20 cellular contexts compared by ENCODE assay signal in genomic region chr1:21680381-21680780, GRCh38. TPM values are rescaled to one million over a fixed set of nuclear protein-coding genes. Genes with fewer than 3 reads are reported as not detected.
"Had no signal": no experiment of that assay in that cellular context is flagged by ENCODE, and none has a peak within 500 bp of the region (broad histone marks: within the 10 kb centered on the region; RNA-seq: fewer than 3 reads in every experiment).

No MANE protein-coding gene starts in this region.

- H3K27me3 ChIP-seq: gastrocnemius medialis, right lobe of liver had no signal

- H3K27ac Mint-ChIP-seq: endodermal cell; memory B cell; naive B cell; nephron; stimulated activated naive B cell treated with anti-CD40 and anti-IgM and Interleukin-4, amounts not matched to agents 10 μg/mL and 1 μg/mL and 100 μg/mL, for 72 hours had no signal

- H3K4me3 ChIP-seq: coronary artery, gastrocnemius medialis, left ventricle myocardium inferior, lower lobe of right lung, psoas muscle, right lobe of liver, thoracic aorta had no signal

- ATAC-seq: gastrocnemius medialis; lower lobe of right lung; psoas muscle; right lobe of liver; stimulated activated naive B cell treated with anti-CD40 and anti-IgM and Interleukin-4, amounts not matched to agents 10 μg/mL and 1 μg/mL and 100 μg/mL, for 72 hours; stimulated activated naive CD8-positive, alpha-beta T cell treated with anti-CD3 and anti-CD28 coated beads, Interleukin-15, amount 100 ng/mL, for 72 hours had no signal

- H3K27ac ChIP-seq: coronary artery, gastrocnemius medialis, left ventricle myocardium inferior, lower lobe of right lung, psoas muscle, right lobe of liver, thoracic aorta had no signal

- DNase-seq: effector CD4-positive, alpha-beta T cell; endodermal cell; erythroblast; gastrocnemius medialis; left ventricle myocardium inferior; lower lobe of right lung; naive B cell; psoas muscle; retina; right lobe of liver; stimulated activated CD4-positive, alpha-beta T cell treated with anti-CD3 and anti-CD28 coated beads, Interleukin-2, amount 100 ng/mL, for 24 hours; stimulated activated CD4-positive, alpha-beta T cell treated with anti-CD3 and anti-CD28 coated beads, Interleukin-4, amount 100 ng/mL, for 4 hours; stimulated activated naive B cell treated with anti-CD40 and anti-IgM and Interleukin-4, amounts not matched to agents 10 μg/mL and 1 μg/mL and 100 μg/mL, for 72 hours; stimulated activated naive CD8-positive, alpha-beta T cell treated with anti-CD3 and anti-CD28 coated beads, Interleukin-15, amount 100 ng/mL, for 72 hours; substantia nigra had no signal

- H3K27me3 Mint-ChIP-seq: memory B cell; naive B cell; stimulated activated naive B cell treated with anti-CD40 and anti-IgM and Interleukin-4, amounts not matched to agents 10 μg/mL and 1 μg/mL and 100 μg/mL, for 72 hours; stimulated activated naive CD8-positive, alpha-beta T cell treated with anti-CD3 and anti-CD28 coated beads, Interleukin-15, amount 100 ng/mL, for 72 hours had no signal

- H3K9me3 Mint-ChIP-seq: memory B cell; naive B cell; stimulated activated naive B cell treated with anti-CD40 and anti-IgM and Interleukin-4, amounts not matched to agents 10 μg/mL and 1 μg/mL and 100 μg/mL, for 72 hours; stimulated activated naive CD8-positive, alpha-beta T cell treated with anti-CD3 and anti-CD28 coated beads, Interleukin-15, amount 100 ng/mL, for 72 hours had no signal

- H3K9me3 ChIP-seq: gastrocnemius medialis, lower lobe of right lung, right lobe of liver, thoracic aorta had no signal

- H3K4me3 Mint-ChIP-seq: endodermal cell; memory B cell; naive B cell; nephron; stimulated activated naive B cell treated with anti-CD40 and anti-IgM and Interleukin-4, amounts not matched to agents 10 μg/mL and 1 μg/mL and 100 μg/mL, for 72 hours; stimulated activated naive CD8-positive, alpha-beta T cell treated with anti-CD3 and anti-CD28 coated beads, Interleukin-15, amount 100 ng/mL, for 72 hours had no signal

- H3K4me1 Mint-ChIP-seq: memory B cell; stimulated activated naive CD8-positive, alpha-beta T cell treated with anti-CD3 and anti-CD28 coated beads, Interleukin-15, amount 100 ng/mL, for 72 hours had no signal

- H3K4me1 ChIP-seq: gastrocnemius medialis, left ventricle myocardium inferior, lower lobe of right lung, psoas muscle, right lobe of liver had no signal

RNA-seq across cellular contexts. Expression of gene RAP1GAP, which starts 11.2 kb away (rescaled TPM):
- total RNA-seq: dermis microvascular lymphatic vessel endothelial cell had no signal
